In genomic region chr2:121333834-121334558, GRCh38 we compare ENCODE assay signal across 13 cellular contexts. TPM values are rescaled to one million over a fixed set of nuclear protein-coding genes. Genes with fewer than 3 reads are reported as not detected.
A peak's percentile ranks its signal among the peaks of the same experiment; 100 is the strongest.
DNase-seq lines count a peak whose midpoint lies in the region; ATAC-seq and TF ChIP-seq lines count a peak whose summit lies in the region.
"Had no signal": no experiment of that assay in that cellular context is flagged by ENCODE, and none has a peak within 500 bp of the region (broad histone marks: within the 10 kb centered on the region; RNA-seq: fewer than 3 reads in every experiment).

No MANE protein-coding gene starts in this region.

- H3K79me1 ChIP-seq in H9 (ENCODE audit: insufficient read depth, low read depth, low read length, poor library complexity, severe bottlenecking) = no peaks in the 10 kb centered on the region

- H2BK12ac ChIP-seq in H9 (ENCODE audit: insufficient read length, low read depth, low read length) = no peak overlapping the region

- no peak overlapping the region for H3K18ac ChIP-seq in H9 (ENCODE audit: insufficient read length, low read depth, low read length)

- no peak overlapping the region for H2BK120ac ChIP-seq in H9 (ENCODE audit: low read depth, low read length, poor library complexity, severe bottlenecking)

- H4K91ac ChIP-seq in H9 (ENCODE audit: insufficient read length, low read depth, low read length) = no peak overlapping the region

- WGBS in H9 (ENCODE audit: extremely low coverage, insufficient read length, low lambda C conversion rate) = no CpG with 5 or more reads among the region's 12 CpGs

- H2AK5ac ChIP-seq in H9 (ENCODE audit: insufficient read length, low read length) = no peak overlapping the region

- no peaks in the 10 kb centered on the region for H3K27me3 Mint-ChIP-seq in central memory CD8-positive, alpha-beta T cell
- peaks cover 5% of the 10 kb centered on the region; the same call in 1 of the 2 replicates for H3K27me3 Mint-ChIP-seq in H9 (ENCODE audit: low read depth)
- peaks cover 23% of the 10 kb centered on the region for H3K27me3 Mint-ChIP-seq in HFFc6 (ENCODE audit: insufficient read depth)
- H3K27me3 Mint-ChIP-seq: activated CD4-positive, alpha-beta T cell treated with anti-CD3 and anti-CD28 coated beads, Interleukin-2, amount 10 ng/mL, durations not matched to agents 7 days and 5 days had no signal

- TF ChIP-seq CTCF in H9 (conservative IDR thresholded peaks at IDR 0.05) (no peak), HFFc6 (IDR thresholded peaks at IDR 0.05) (no peak)

- H4K5ac ChIP-seq in H9 (ENCODE audit: insufficient read length, low read depth, low read length) = no peak overlapping the region

- no peak overlapping the region for H3K14ac ChIP-seq in H9 (ENCODE audit: insufficient read depth, low read length)

- no peak overlapping the region for H3K4ac ChIP-seq in H9 (ENCODE audit: low read depth, low read length)

- H2AFZ ChIP-seq in H9 (ENCODE audit: low read length) = no peak overlapping the region

- no peaks in the 10 kb centered on the region for H4K20me1 ChIP-seq in H9 (ENCODE audit: control insufficient read depth, insufficient read depth, insufficient read length)

- H3K27ac ChIP-seq in H9 (ENCODE audit: insufficient read length, low read depth, low read length) = no peak overlapping the region
- H3K27ac ChIP-seq: uterus had no signal

- H3K23ac ChIP-seq in H9 (ENCODE audit: insufficient read length, low read depth, low read length) = no peak overlapping the region

- H3K27ac Mint-ChIP-seq in central memory CD8-positive, alpha-beta T cell (ENCODE audit: low read depth) = peak overlapping the region; percentile 41
- no peak overlapping the region; a peak in 1 of 7 replicates for H3K27ac Mint-ChIP-seq in H9
- H3K27ac Mint-ChIP-seq in HFFc6 = no peak overlapping the region
- H3K27ac Mint-ChIP-seq: activated CD4-positive, alpha-beta T cell treated with anti-CD3 and anti-CD28 coated beads, Interleukin-2, amount 10 ng/mL, durations not matched to agents 7 days and 5 days had no signal

- H3K9me3 Mint-ChIP-seq in central memory CD8-positive, alpha-beta T cell = no peaks in the 10 kb centered on the region
- H3K9me3 Mint-ChIP-seq in H9 (no peaks in the 10 kb centered on the region; a peak in 1 of 5 replicates), HFFc6 (no peaks in the 10 kb centered on the region)
- H3K9me3 Mint-ChIP-seq: activated CD4-positive, alpha-beta T cell treated with anti-CD3 and anti-CD28 coated beads, Interleukin-2, amount 10 ng/mL, durations not matched to agents 7 days and 5 days; CD14-positive monocyte had no signal

- H3K36me3 Mint-ChIP-seq in central memory CD8-positive, alpha-beta T cell (ENCODE audit: insufficient read depth) = peaks cover 6% of the 10 kb centered on the region
- H3K36me3 Mint-ChIP-seq in H9 (ENCODE audit: insufficient read depth in 1 of 3, low read depth in 3 of 3) (peaks cover 0 to 3% (median 0%) of the 10 kb centered on the region in 3 experiments; a peak in 4 of 7 replicates), HFFc6 (ENCODE audit: low read depth) (no peaks in the 10 kb centered on the region)

- no peak overlapping the region for H3K9ac ChIP-seq in H9 (ENCODE audit: extremely low read depth, insufficient read length, low read length)

- no peaks in the 10 kb centered on the region for H3K27me3 ChIP-seq in H9 (ENCODE audit: insufficient read depth, low read length)
- H3K27me3 ChIP-seq: uterus had no signal

- peak; percentile 91 for ATAC-seq in GM18502 (IDR thresholded peaks at IDR 0.05; ENCODE audit: poor library complexity, unreplicated experiment)
- ATAC-seq in GM19438 (IDR thresholded peaks at IDR 0.05; ENCODE audit: low read depth, unreplicated experiment) = peak; percentile 57
- peak; percentile 87 for ATAC-seq in HG02938 (IDR thresholded peaks at IDR 0.05; ENCODE audit: unreplicated experiment)
- peak; percentile 49 for ATAC-seq in central memory CD8-positive, alpha-beta T cell (replicated peaks; ENCODE audit: extremely low read depth, poor library complexity, severe bottlenecking)

- H3K4me2 ChIP-seq in H9 (ENCODE audit: insufficient read depth, insufficient read length, low read length) = no peak overlapping the region

- no peak overlapping the region for H2BK20ac ChIP-seq in H9 (ENCODE audit: low read depth, low read length, poor library complexity, severe bottlenecking)

- 0 out of 2 replicates have a peak, but pooled peaks cover 4% of the 10 kb centered on the region for H3K4me1 ChIP-seq in H9 (ENCODE audit: insufficient read depth, low read length)
- H3K4me1 ChIP-seq: uterus had no signal

- no peak overlapping the region for H2BK5ac ChIP-seq in H9 (ENCODE audit: insufficient read length, low read length)

- H3K56ac ChIP-seq in H9 (ENCODE audit: insufficient read length, low read depth, low read length) = no peak overlapping the region

- DNase-seq in central memory CD8-positive, alpha-beta T cell (ENCODE audit: low spot score in 2 of 2) = no peak
- no peak for DNase-seq in H9
- DNase-seq in NCI-H187 (lab: John Stamatoyannopoulos, UW) = no peak
- DNase-seq in HFFc6 = no peak
- DNase-seq in AG08396 (ENCODE audit: low spot score) = no peak
- DNase-seq: activated CD4-positive, alpha-beta T cell treated with anti-CD3 and anti-CD28 coated beads, Interleukin-2, amount 10 ng/mL, durations not matched to agents 7 days and 5 days; erythroblast; SIG-M5; uterus had no signal

- no peaks in the 10 kb centered on the region for H3K79me2 ChIP-seq in H9 (ENCODE audit: insufficient read depth, low read length)

- H2BK15ac ChIP-seq in H9 (ENCODE audit: low read depth, low read length) = no peak overlapping the region

- no peak overlapping the region for H4K8ac ChIP-seq in H9 (replicated peaks; ENCODE audit: insufficient read length, low read depth, low read length)

- H3T11ph ChIP-seq in H9 (ENCODE audit: low read length) = no peak overlapping the region

- no peaks in the 10 kb centered on the region for H3K9me3 ChIP-seq in H9 (ENCODE audit: control insufficient read depth, low read depth, low read length)
- H3K9me3 ChIP-seq: uterus had no signal

- no peaks in the 10 kb centered on the region for H3K23me2 ChIP-seq in H9 (ENCODE audit: insufficient read length, low read depth, low read length, poor library complexity, severe bottlenecking)

- H3K4me3 Mint-ChIP-seq in central memory CD8-positive, alpha-beta T cell = no peak overlapping the region
- no peak overlapping the region for H3K4me3 Mint-ChIP-seq in H9
- no peak overlapping the region for H3K4me3 Mint-ChIP-seq in HFFc6
- H3K4me3 Mint-ChIP-seq: activated CD4-positive, alpha-beta T cell treated with anti-CD3 and anti-CD28 coated beads, Interleukin-2, amount 10 ng/mL, durations not matched to agents 7 days and 5 days; CD14-positive monocyte had no signal

- peaks cover 16% of the 10 kb centered on the region for H3K4me1 Mint-ChIP-seq in central memory CD8-positive, alpha-beta T cell
- peaks cover 29 to 33% of the 10 kb centered on the region in 2 experiments for H3K4me1 Mint-ChIP-seq in H9
- no peaks in the 10 kb centered on the region for H3K4me1 Mint-ChIP-seq in HFFc6 (ENCODE audit: low read depth)
- H3K4me1 Mint-ChIP-seq: CD14-positive monocyte had no signal

RNA-seq across cellular contexts. Expression of gene TFCP2L1, which starts 49.0 kb away (rescaled TPM):
- total RNA-seq in H9 (2021) = 1.8 and 1.9 TPM in 2 replicates
- under 1 TPM in 1 of 6 experiments, not detected in 5; 0.03 TPM for total RNA-seq in HFFc6 (2021; fragmentation: NEBNext Ultra II Directional; extraction: Animal tissue kit (Norgen Biotek cat#: 25700))
